In genomic region chr22:21087119-21087518, GRCh38 we compare ENCODE assay signal across 9 cellular contexts. TPM values are rescaled to one million over a fixed set of nuclear protein-coding genes. Genes with fewer than 3 reads are reported as not detected.
"Had no signal": no experiment of that assay in that cellular context is flagged by ENCODE, and none has a peak within 500 bp of the region (broad histone marks: within the 10 kb centered on the region; RNA-seq: fewer than 3 reads in every experiment).

No MANE protein-coding gene starts in this region.

- H3K4me3 ChIP-seq: GM23338 had no signal

- FAIRE-seq: H1, H54, HTR-8/SVneo had no signal

- H2AFZ ChIP-seq: GM23338 had no signal

- DNase-seq: H9, HCEC 1CT, IMR-90, KBM-7 had no signal

- H3K4me2 ChIP-seq: GM23338 had no signal

- ATAC-seq: GM23338 had no signal

RNA-seq across cellular contexts. Expression of gene LRRC74B, which starts 41.4 kb away (rescaled TPM):
- total RNA-seq: GM23338, H1, H9, HT-29, IMR-90 had no signal
- polyA plus RNA-seq: GM23338, H1, IMR-90 had no signal

RNA-seq across cellular contexts. Expression of gene SLC7A4, which starts 54.8 kb away (rescaled TPM):
- total RNA-seq: H1, HT-29, IMR-90 had no signal
